In genomic region chrX:154369453-154370299, GRCh38 we compare ENCODE assay signal across 1 cellular context.
TF ChIP-seq lines count a peak whose summit lies in the region.

No MANE protein-coding gene starts in this region.

TF ChIP-seq in HCT116, 20 proteins besides CTCF, POLR2A, EP300 and RAD21:
- TF ChIP-seq EZH2phosphoT487 (IDR thresholded peaks at IDR 0.05; ENCODE audit: borderline replicate concordance) (no peak), POLR2AphosphoS5 (IDR thresholded peaks at IDR 0.05; ENCODE audit: low read depth, low read length) (peak; percentile 13; the same call in 1 of the 2 replicates)
